Comparison of ENCODE assay signal across 1 cellular context in the genomic region with DNA sequence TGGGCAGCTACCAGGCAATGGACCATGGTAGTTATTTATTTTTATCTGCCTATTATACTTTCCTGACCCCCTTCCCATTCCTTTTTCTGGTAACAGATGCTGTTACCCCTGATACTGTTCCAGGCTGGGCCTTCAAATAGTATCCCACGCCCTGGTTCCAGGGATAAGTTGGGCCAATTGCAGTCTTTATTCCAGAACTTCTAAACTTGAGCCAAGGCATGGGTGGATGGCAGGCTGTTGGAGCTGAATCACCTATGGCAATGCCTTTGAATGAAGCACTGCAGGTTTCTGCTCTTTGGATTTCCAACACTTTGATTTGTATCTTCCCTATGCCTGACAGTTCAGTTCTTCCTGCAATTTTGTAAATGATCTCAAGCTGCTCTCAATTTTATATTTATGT.
TF ChIP-seq lines count a peak whose summit lies in the region.

No MANE protein-coding gene starts in this region.

TF ChIP-seq in SK-N-SH, 30 proteins besides CTCF, POLR2A, EP300 and RAD21 (continued from another document):
- TF ChIP-seq REST (IDR thresholded peaks at IDR 0.05; ENCODE audit: low read depth, low read length), result no peak
- TF ChIP-seq, protein P1, sequence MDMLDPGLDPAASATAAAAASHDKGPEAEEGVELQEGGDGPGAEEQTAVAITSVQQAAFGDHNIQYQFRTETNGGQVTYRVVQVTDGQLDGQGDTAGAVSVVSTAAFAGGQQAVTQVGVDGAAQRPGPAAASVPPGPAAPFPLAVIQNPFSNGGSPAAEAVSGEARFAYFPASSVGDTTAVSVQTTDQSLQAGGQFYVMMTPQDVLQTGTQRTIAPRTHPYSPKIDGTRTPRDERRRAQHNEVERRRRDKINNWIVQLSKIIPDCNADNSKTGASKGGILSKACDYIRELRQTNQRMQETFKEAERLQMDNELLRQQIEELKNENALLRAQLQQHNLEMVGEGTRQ (IDR thresholded peaks at IDR 0.05; ENCODE audit: borderline replicate concordance, low read depth, low read length), result no peak
TF ChIP-seq in SK-N-SH: peak in this region for 0.
